ENCODE assay signal across 1 cellular context in the genomic region with DNA sequence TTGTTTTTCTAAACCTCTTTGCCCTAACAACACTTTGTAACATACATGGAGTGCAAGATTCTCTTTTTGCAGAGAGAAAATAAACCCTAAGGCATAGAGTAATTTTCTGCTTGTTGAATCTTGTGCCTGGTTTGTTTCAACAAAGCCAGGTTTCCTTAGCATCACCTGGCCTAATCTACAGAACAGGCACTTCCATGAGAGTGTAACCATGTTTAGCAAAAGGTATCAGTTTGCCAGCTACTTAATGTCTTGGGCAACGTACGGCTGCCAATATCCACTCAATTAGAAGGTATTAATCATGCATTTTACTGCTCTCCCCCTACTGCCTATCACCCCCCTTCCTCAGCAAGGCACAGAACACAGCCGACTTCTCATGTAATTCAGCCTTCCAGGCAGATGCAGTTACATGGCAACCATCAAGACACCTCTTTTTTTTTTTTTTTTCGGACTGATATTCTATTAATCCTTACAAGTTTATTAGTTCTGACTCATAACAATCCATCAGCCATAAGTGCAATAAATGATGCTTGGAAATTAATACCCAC.
TF ChIP-seq lines count a peak whose summit lies in the region.

No MANE protein-coding gene starts in this region.

TF ChIP-seq in WTC11, 78 proteins besides CTCF, POLR2A, EP300 and RAD21 (continued from another document):
- TF ChIP-seq, protein P1, sequence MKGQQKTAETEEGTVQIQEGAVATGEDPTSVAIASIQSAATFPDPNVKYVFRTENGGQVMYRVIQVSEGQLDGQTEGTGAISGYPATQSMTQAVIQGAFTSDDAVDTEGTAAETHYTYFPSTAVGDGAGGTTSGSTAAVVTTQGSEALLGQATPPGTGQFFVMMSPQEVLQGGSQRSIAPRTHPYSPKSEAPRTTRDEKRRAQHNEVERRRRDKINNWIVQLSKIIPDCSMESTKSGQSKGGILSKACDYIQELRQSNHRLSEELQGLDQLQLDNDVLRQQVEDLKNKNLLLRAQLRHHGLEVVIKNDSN (CRISPR knock-in tag; IDR thresholded peaks at IDR 0.05) = no peak
- TF ChIP-seq ZNF263 (CRISPR knock-in tag; IDR thresholded peaks at IDR 0.05; ENCODE audit: low read depth) (no peak), NFATC4 (CRISPR knock-in tag; IDR thresholded peaks at IDR 0.05) (no peak), NR3C1 (CRISPR knock-in tag; conservative IDR thresholded peaks at IDR 0.05; ENCODE audit: low read depth) (no peak)
- TF ChIP-seq, protein P2, sequence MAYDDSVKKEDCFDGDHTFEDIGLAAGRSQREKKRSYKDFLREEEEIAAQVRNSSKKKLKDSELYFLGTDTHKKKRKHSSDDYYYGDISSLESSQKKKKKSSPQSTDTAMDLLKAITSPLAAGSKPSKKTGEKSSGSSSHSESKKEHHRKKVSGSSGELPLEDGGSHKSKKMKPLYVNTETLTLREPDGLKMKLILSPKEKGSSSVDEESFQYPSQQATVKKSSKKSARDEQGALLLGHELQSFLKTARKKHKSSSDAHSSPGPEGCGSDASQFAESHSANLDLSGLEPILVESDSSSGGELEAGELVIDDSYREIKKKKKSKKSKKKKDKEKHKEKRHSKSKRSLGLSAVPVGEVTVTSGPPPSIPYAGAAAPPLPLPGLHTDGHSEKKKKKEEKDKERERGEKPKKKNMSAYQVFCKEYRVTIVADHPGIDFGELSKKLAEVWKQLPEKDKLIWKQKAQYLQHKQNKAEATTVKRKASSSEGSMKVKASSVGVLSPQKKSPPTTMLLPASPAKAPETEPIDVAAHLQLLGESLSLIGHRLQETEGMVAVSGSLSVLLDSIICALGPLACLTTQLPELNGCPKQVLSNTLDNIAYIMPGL (CRISPR knock-in tag; IDR thresholded peaks at IDR 0.05) = no peak
